In genomic region chr17:42566215-42566872, GRCh38 we compare ENCODE assay signal across 8 cellular contexts. TPM values are rescaled to one million over a fixed set of nuclear protein-coding genes. Genes with fewer than 3 reads are reported as not detected.
DNase-seq lines count a peak whose midpoint lies in the region; ATAC-seq and TF ChIP-seq lines count a peak whose summit lies in the region.

No MANE protein-coding gene starts in this region.

- DNase-seq in dorsolateral prefrontal cortex, result no peak
- no peak for DNase-seq in nephron progenitor cell
- DNase-seq in NCI-H128 (lab: John Stamatoyannopoulos, UW; ENCODE audit: unreplicated experiment), result no peak
- no peak for DNase-seq in COLO668 (lab: John Stamatoyannopoulos, UW; ENCODE audit: unreplicated experiment)
- no peak for DNase-seq in AG20443 (ENCODE audit: low spot score)

- ATAC-seq in HG03095 (IDR thresholded peaks at IDR 0.05; ENCODE audit: unreplicated experiment), result no peak

- H3K9me3 Mint-ChIP-seq in nephron progenitor cell, result no peaks in the 10 kb centered on the region

- peaks cover 25% of the 10 kb centered on the region for H3K36me3 Mint-ChIP-seq in nephron progenitor cell (ENCODE audit: low read depth)

- H3K27ac Mint-ChIP-seq in nephron progenitor cell, result peak overlapping the region; percentile 75

- H2AFZ ChIP-seq in KMS-11 (ENCODE audit: low read depth), result peak overlapping the region; percentile 35

- H3K9me3 ChIP-seq in BLaER1 treated with 17β-estradiol and CSF1 and Interleukin-3, amounts not matched to agents 10 nM and 100 nM (replicated peaks in 1 of 11), result no peaks in the 10 kb centered on the region

- H3K27ac ChIP-seq in BLaER1 treated with 17β-estradiol and CSF1 and Interleukin-3, amounts not matched to agents 10 nM and 100 nM, result peak overlapping the region; percentile 79 to 90 (median 86); a peak in 21 of 22 replicates
- H3K27ac ChIP-seq in KMS-11, result peak overlapping the region; percentile 27; the same call in 1 of the 2 replicates
- H3K27ac ChIP-seq in dorsolateral prefrontal cortex, result peak overlapping the region; percentile 85 to 98 (median 94)

- peak overlapping the region; percentile 78 to 97 (median 90) for H3K4me3 ChIP-seq in BLaER1 treated with 17β-estradiol and CSF1 and Interleukin-3, amounts not matched to agents 10 nM and 100 nM
- no peak overlapping the region for H3K4me3 ChIP-seq in KMS-11 (IDR thresholded peaks at IDR 0.05; ENCODE audit: insufficient read depth, low read depth, low read length)
- peak overlapping the region; percentile 73 to 100 (median 96) for H3K4me3 ChIP-seq in dorsolateral prefrontal cortex

- H4K20me1 ChIP-seq in BLaER1 treated with 17β-estradiol and CSF1 and Interleukin-3, amounts not matched to agents 10 nM and 100 nM, result peaks cover 0 to 31% (median 20%) of the 10 kb centered on the region in 11 experiments; a peak in 13 of 22 replicates
- H4K20me1 ChIP-seq in KMS-11 (ENCODE audit: insufficient read depth), result no peaks in the 10 kb centered on the region

- peaks cover 34 to 81% (median 63%) of the 10 kb centered on the region in 10 experiments for H3K4me1 ChIP-seq in BLaER1 treated with 17β-estradiol and CSF1 and Interleukin-3, amounts not matched to agents 10 nM and 100 nM
- peaks cover 58% of the 10 kb centered on the region for H3K4me1 ChIP-seq in KMS-11 (ENCODE audit: low read depth, poor library complexity, severe bottlenecking)

- intact Hi-C loops in dorsolateral prefrontal cortex (cut with DNase I), result loop anchor here (5.0 kb wide), 2 partner anchors 111 to 181 kb away; partner anchors contain the start of genes EZH1 (in 1 of the 2) and PLEKHH3 (in 1 of the 2)

- H3K9ac ChIP-seq in BLaER1 treated with 17β-estradiol and CSF1 and Interleukin-3, amounts not matched to agents 10 nM and 100 nM, result peak overlapping the region; percentile 85 to 98 (median 90)
- H3K9ac ChIP-seq in KMS-11, result no peak overlapping the region

- no peaks in the 10 kb centered on the region for H3K27me3 Mint-ChIP-seq in nephron progenitor cell (ENCODE audit: low read depth, poor library complexity)

- peaks cover 61 to 69% (median 65%) of the 10 kb centered on the region in 11 experiments for H3K36me3 ChIP-seq in BLaER1 treated with 17β-estradiol and CSF1 and Interleukin-3, amounts not matched to agents 10 nM and 100 nM
- peaks cover 1% of the 10 kb centered on the region; the same call in 1 of the 2 replicates for H3K36me3 ChIP-seq in KMS-11 (ENCODE audit: insufficient read depth)

- peaks cover 42% of the 10 kb centered on the region for H3K79me2 ChIP-seq in KMS-11 (ENCODE audit: insufficient read depth, low read depth)

- peak overlapping the region; percentile 95 for H3K4me3 Mint-ChIP-seq in nephron progenitor cell

- H3K4me1 Mint-ChIP-seq in nephron progenitor cell, result peaks cover 33% of the 10 kb centered on the region

- H3K27me3 ChIP-seq in BLaER1 treated with 17β-estradiol and CSF1 and Interleukin-3, amounts not matched to agents 10 nM and 100 nM, result no peaks in the 10 kb centered on the region
- H3K27me3 ChIP-seq in KMS-11 (ENCODE audit: insufficient read depth, low read depth) (no peaks in the 10 kb centered on the region), dorsolateral prefrontal cortex (no peaks in the 10 kb centered on the region)

- H3K4me2 ChIP-seq in BLaER1 treated with 17β-estradiol and CSF1 and Interleukin-3, amounts not matched to agents 10 nM and 100 nM, result peak overlapping the region; percentile 86 to 98 (median 95)
- peak overlapping the region; percentile 69 for H3K4me2 ChIP-seq in KMS-11

- no peak for TF ChIP-seq CTCF in KMS-11 (conservative IDR thresholded peaks at IDR 0.05; ENCODE audit: low read depth, low read length)
- TF ChIP-seq CTCF in dorsolateral prefrontal cortex (IDR thresholded peaks at IDR 0.05 in 54 of 56, conservative IDR thresholded peaks at IDR 0.05 in 2 of 56; ENCODE audit: low read depth in 1 of 56, partially characterized antibody in 56 of 56), result no peak
- no peak for TF ChIP-seq CTCF in nephron progenitor cell (IDR thresholded peaks at IDR 0.05)

RNA-seq across cellular contexts. Expression of gene MLX, which starts 0.6 kb away (rescaled TPM):
- 10 to 100 TPM; 16.9 to 36.3 (median 26.3) TPM for total RNA-seq in dorsolateral prefrontal cortex

RNA-seq across cellular contexts. Expression of gene COASY, which starts 4.4 kb away (rescaled TPM):
- total RNA-seq in dorsolateral prefrontal cortex, result 10 to 100 TPM; 39.4 to 77.1 (median 59.2) TPM

RNA-seq across cellular contexts. Expression of gene PSMC3IP, which starts 11.2 kb away (rescaled TPM):
- total RNA-seq in dorsolateral prefrontal cortex, result 10 to 100 TPM in 2 of 120 experiments, 1 to 10 TPM in 118; 1.4 to 11.5 (median 5.9) TPM

RNA-seq across cellular contexts. Expression of gene HSD17B1, which starts 13.6 kb away (rescaled TPM):
- 10 to 100 TPM in 14 of 120 experiments, 1 to 10 TPM in 106; 1.3 to 16.2 (median 4.5) TPM for total RNA-seq in dorsolateral prefrontal cortex

RNA-seq across cellular contexts. Expression of gene NAGLU, which starts 30.3 kb away (rescaled TPM):
- total RNA-seq in dorsolateral prefrontal cortex, result 10 to 100 TPM in 115 of 120 experiments, 1 to 10 TPM in 5; 7.5 to 45.5 (median 18.3) TPM

Comparison
In these comparisons a context has a peak if more than half of its experiments do, and no peak if none do; other contexts are left out.
1. H3K27ac ChIP-seq: peak in every context shown above with its lines; median percentile 94 in dorsolateral prefrontal cortex; 86 in BLaER1 treated with 17β-estradiol and CSF1 and Interleukin-3, amounts not matched to agents 10 nM and 100 nM; 27 in KMS-11.